ENCODE assay signal across 19 cellular contexts in genomic region chr19:40419066-40419612, GRCh38. TPM values are rescaled to one million over a fixed set of nuclear protein-coding genes. Genes with fewer than 3 reads are reported as not detected.
DNase-seq lines count a peak whose midpoint lies in the region; ATAC-seq, FAIRE-seq and TF ChIP-seq lines count a peak whose summit lies in the region.
"Had no signal": no experiment of that assay in that cellular context is flagged by ENCODE, and none has a peak within 500 bp of the region (broad histone marks: within the 10 kb centered on the region; RNA-seq: fewer than 3 reads in every experiment).

No MANE protein-coding gene starts in this region.

- ATAC-seq in CD8-positive, alpha-beta T cell, result no peak
- no peak for ATAC-seq in activated T-helper 17 cell treated with anti-CD3 and anti-CD28 coated beads, Interleukin-2, amount 50 U/mL, for 72 hours (replicated peaks)
- ATAC-seq: heart right ventricle had no signal

- CTCF ChIA-PET in CD8-positive, alpha-beta T cell (lab: Charles Lee), result interaction anchor here (1.3 to 2.6 kb wide), 4 partner anchors 16 to 46 kb away, joined by 3 to 26 read pairs (median 10); partner anchors contain the start of gene SERTAD3

- no peaks in the 10 kb centered on the region for H3K9me3 ChIP-seq in CD8-positive, alpha-beta T cell (ENCODE audit: low read length)
- H3K9me3 ChIP-seq: esophagus squamous epithelium, heart right ventricle, ovary, testis had no signal

- no peak for TF ChIP-seq CTCF in CD8-positive, alpha-beta T cell (IDR thresholded peaks at IDR 0.05)
- TF ChIP-seq CTCF in nephron (IDR thresholded peaks at IDR 0.05; ENCODE audit: unreplicated experiment in 3 of 3), result no peak

- no peak overlapping the region for H3K27ac ChIP-seq in CD8-positive, alpha-beta T cell (ENCODE audit: low read depth, low read length)
- H3K27ac ChIP-seq: ovary had no signal

- peak overlapping the region; percentile 45 for H3K4me3 Mint-ChIP-seq in CD8-positive, alpha-beta T cell
- H3K4me3 Mint-ChIP-seq in activated T-helper 17 cell treated with anti-CD3 and anti-CD28 coated beads, Interleukin-2, amount 50 U/mL, for 72 hours, result peak overlapping the region; percentile 98
- H3K4me3 Mint-ChIP-seq in nephron, result peak overlapping the region; percentile 61 to 68 (median 66)

- POLR2A ChIA-PET in CD8-positive, alpha-beta T cell (lab: Charles Lee), result no interaction called here

- peaks cover 3% of the 10 kb centered on the region for H3K36me3 ChIP-seq in CD8-positive, alpha-beta T cell (ENCODE audit: insufficient read depth, low read length)
- no peaks in the 10 kb centered on the region for H3K36me3 ChIP-seq in H7 (replicated peaks; ENCODE audit: control insufficient read depth, insufficient read depth, low read length)
- H3K36me3 ChIP-seq: ovary had no signal

- no peak for DNase-seq in CD8-positive, alpha-beta T cell
- DNase-seq in H7, result peak; percentile 26
- DNase-seq in stimulated activated CD4-positive, alpha-beta T cell treated with anti-CD3 and anti-CD28 coated beads, Interleukin-2, amount 100 ng/mL, for 24 hours, result no peak
- no peak for DNase-seq in frontal cortex (ENCODE audit: low spot score in 2 of 2)
- DNase-seq in NCI-H226, result no peak
- DNase-seq: activated naive CD4-positive, alpha-beta T cell treated with anti-CD3 and anti-CD28 coated beads, Interleukin-2, amount 10 ng/mL, durations not matched to agents 7 days and 5 days; esophagus squamous epithelium; heart right ventricle; KG1; kidney; NCI-H1105; NK-92 treated with Interleukin-12 subunit alpha and Interleukin-12 subunit beta, amount 100 ng/mL, for 24 hours; ovary; stimulated activated CD4-positive, alpha-beta T cell treated with anti-CD3 and anti-CD28 coated beads, Interleukin-4, amount 100 ng/mL, for 24 hours; stimulated activated CD8-positive, alpha-beta memory T cell treated with anti-CD3 and anti-CD28 coated beads, Interleukin-4, amount 100 ng/mL, for 48 hours; testis had no signal

- no peak overlapping the region for H3K4me3 ChIP-seq in CD8-positive, alpha-beta T cell (ENCODE audit: low read depth, low read length)
- no peak overlapping the region for H3K4me3 ChIP-seq in H7 (ENCODE audit: insufficient read depth, low read depth, low read length)
- H3K4me3 ChIP-seq: esophagus squamous epithelium, heart right ventricle, ovary, testis had no signal

- H3K27me3 ChIP-seq in CD8-positive, alpha-beta T cell (ENCODE audit: insufficient read depth, low read length), result no peaks in the 10 kb centered on the region
- H3K27me3 ChIP-seq in H7 (ENCODE audit: control insufficient read depth, insufficient read depth, low read length), result no peaks in the 10 kb centered on the region
- H3K27me3 ChIP-seq: esophagus squamous epithelium, heart right ventricle, ovary, testis had no signal

- H3K4me1 Mint-ChIP-seq in CD8-positive, alpha-beta T cell (ENCODE audit: low read depth), result peaks cover 20% of the 10 kb centered on the region
- peaks cover 13% of the 10 kb centered on the region for H3K4me1 Mint-ChIP-seq in activated T-helper 17 cell treated with anti-CD3 and anti-CD28 coated beads, Interleukin-2, amount 50 U/mL, for 72 hours
- H3K4me1 Mint-ChIP-seq in nephron, result peaks cover 47% of the 10 kb centered on the region

- H3K9me3 Mint-ChIP-seq in CD8-positive, alpha-beta T cell, result no peaks in the 10 kb centered on the region
- H3K9me3 Mint-ChIP-seq in activated T-helper 17 cell treated with anti-CD3 and anti-CD28 coated beads, Interleukin-2, amount 50 U/mL, for 72 hours, result no peaks in the 10 kb centered on the region
- no peaks in the 10 kb centered on the region for H3K9me3 Mint-ChIP-seq in nephron
- H3K9me3 Mint-ChIP-seq: activated naive CD4-positive, alpha-beta T cell treated with anti-CD3 and anti-CD28 coated beads, Interleukin-2, amount 10 ng/mL, durations not matched to agents 7 days and 5 days had no signal

- peaks cover 5% of the 10 kb centered on the region for H3K4me1 ChIP-seq in CD8-positive, alpha-beta T cell (ENCODE audit: insufficient read depth, low read length)

- intact Hi-C loops in CD8-positive, alpha-beta T cell (cut with DNase I, micrococcal nuclease), result no loop called here

- peaks cover 5% of the 10 kb centered on the region for H3K36me3 Mint-ChIP-seq in CD8-positive, alpha-beta T cell
- peaks cover 31% of the 10 kb centered on the region for H3K36me3 Mint-ChIP-seq in activated T-helper 17 cell treated with anti-CD3 and anti-CD28 coated beads, Interleukin-2, amount 50 U/mL, for 72 hours (ENCODE audit: low read depth)
- peaks cover 6% of the 10 kb centered on the region for H3K36me3 Mint-ChIP-seq in nephron (ENCODE audit: low read depth)

- no peaks in the 10 kb centered on the region for H3K27me3 Mint-ChIP-seq in CD8-positive, alpha-beta T cell (ENCODE audit: low read depth)
- H3K27me3 Mint-ChIP-seq in activated T-helper 17 cell treated with anti-CD3 and anti-CD28 coated beads, Interleukin-2, amount 50 U/mL, for 72 hours, result no peaks in the 10 kb centered on the region
- H3K27me3 Mint-ChIP-seq in nephron (ENCODE audit: low read depth), result no peaks in the 10 kb centered on the region

- no peak overlapping the region for H3K27ac Mint-ChIP-seq in CD8-positive, alpha-beta T cell
- H3K27ac Mint-ChIP-seq in activated T-helper 17 cell treated with anti-CD3 and anti-CD28 coated beads, Interleukin-2, amount 50 U/mL, for 72 hours, result peak overlapping the region; percentile 56
- H3K27ac Mint-ChIP-seq in nephron, result peak overlapping the region; percentile 71 to 89 (median 77)

- no peak for FAIRE-seq in frontal cortex (lab: Jason Lieb, UNC)
- FAIRE-seq: kidney had no signal

RNA-seq across cellular contexts. Expression of gene PRX, which starts 6.0 kb away (rescaled TPM):
- 1 to 10 TPM; 1.1 to 1.4 TPM for total RNA-seq in CD8-positive, alpha-beta T cell
- total RNA-seq in H7 (2014; rRNA removed; shearing (Covaris generic)), result 5.0 and 10.7 TPM in 2 replicates
- total RNA-seq in activated T-helper 17 cell treated with anti-CD3 and anti-CD28 coated beads, Interleukin-2, amount 50 U/mL, for 72 hours, result 1 to 10 TPM in 1 of 2 donors, under 1 TPM in 1; 0.82 to 1.3 TPM
- 1.2 TPM for total RNA-seq in frontal cortex

RNA-seq across cellular contexts. Expression of gene SERTAD1, which starts 6.7 kb away (rescaled TPM):
- 10 to 100 TPM; 36.7 to 38.7 TPM for total RNA-seq in CD8-positive, alpha-beta T cell
- 3.7 and 4.4 TPM in 2 replicates for total RNA-seq in H7 (2014; rRNA removed; shearing (Covaris generic))
- 10 to 100 TPM; 14.3 to 34.4 TPM for total RNA-seq in activated T-helper 17 cell treated with anti-CD3 and anti-CD28 coated beads, Interleukin-2, amount 50 U/mL, for 72 hours
- total RNA-seq in frontal cortex, result 2.0 TPM

RNA-seq across cellular contexts. Expression of gene SERTAD3, which starts 25.0 kb away (rescaled TPM):
- 10 to 100 TPM; 27.9 to 33.4 TPM for total RNA-seq in CD8-positive, alpha-beta T cell
- 26.0 and 29.9 TPM in 2 replicates for total RNA-seq in H7 (2014; rRNA removed; shearing (Covaris generic))
- 10 to 100 TPM; 14.3 to 23.9 TPM for total RNA-seq in activated T-helper 17 cell treated with anti-CD3 and anti-CD28 coated beads, Interleukin-2, amount 50 U/mL, for 72 hours
- 7.3 TPM for total RNA-seq in frontal cortex

RNA-seq across cellular contexts. Expression of gene HIPK4, which starts 29.2 kb away (rescaled TPM):
- total RNA-seq in CD8-positive, alpha-beta T cell, result under 1 TPM in 1 of 2 experiments, not detected in 1; 0.14 TPM
- 0.15 and 0.24 TPM in 2 replicates for total RNA-seq in H7 (2014; rRNA removed; shearing (Covaris generic))
- total RNA-seq in activated T-helper 17 cell treated with anti-CD3 and anti-CD28 coated beads, Interleukin-2, amount 50 U/mL, for 72 hours, result not detected
- not detected for total RNA-seq in frontal cortex
- total RNA-seq: T-helper 1 cell treated with Interleukin-12 subunit alpha and Interleukin-12 subunit beta and Interleukin-4 antibody, amounts not matched to agents 30 ng/mL and 1 ng/mL, for 36 hours had no signal

RNA-seq across cellular contexts. Expression of gene BLVRB, which starts 46.4 kb away (rescaled TPM):
- 1 to 10 TPM; 5.1 to 6.4 TPM for total RNA-seq in CD8-positive, alpha-beta T cell
- total RNA-seq in H7 (2014; rRNA removed; shearing (Covaris generic)), result 43.6 and 53.8 TPM in 2 replicates
- 10 to 100 TPM; 27.1 to 55.5 TPM for total RNA-seq in activated T-helper 17 cell treated with anti-CD3 and anti-CD28 coated beads, Interleukin-2, amount 50 U/mL, for 72 hours
- 29.3 TPM for total RNA-seq in frontal cortex

Comparison
In these comparisons a context has a peak if more than half of its experiments do, and no peak if none do; other contexts are left out.
1. H3K4me3 Mint-ChIP-seq: peak in every context shown above with its lines; median percentile 98 in activated T-helper 17 cell treated with anti-CD3 and anti-CD28 coated beads, Interleukin-2, amount 50 U/mL, for 72 hours; 66 in nephron; 45 in CD8-positive, alpha-beta T cell.